In the genomic region with DNA sequence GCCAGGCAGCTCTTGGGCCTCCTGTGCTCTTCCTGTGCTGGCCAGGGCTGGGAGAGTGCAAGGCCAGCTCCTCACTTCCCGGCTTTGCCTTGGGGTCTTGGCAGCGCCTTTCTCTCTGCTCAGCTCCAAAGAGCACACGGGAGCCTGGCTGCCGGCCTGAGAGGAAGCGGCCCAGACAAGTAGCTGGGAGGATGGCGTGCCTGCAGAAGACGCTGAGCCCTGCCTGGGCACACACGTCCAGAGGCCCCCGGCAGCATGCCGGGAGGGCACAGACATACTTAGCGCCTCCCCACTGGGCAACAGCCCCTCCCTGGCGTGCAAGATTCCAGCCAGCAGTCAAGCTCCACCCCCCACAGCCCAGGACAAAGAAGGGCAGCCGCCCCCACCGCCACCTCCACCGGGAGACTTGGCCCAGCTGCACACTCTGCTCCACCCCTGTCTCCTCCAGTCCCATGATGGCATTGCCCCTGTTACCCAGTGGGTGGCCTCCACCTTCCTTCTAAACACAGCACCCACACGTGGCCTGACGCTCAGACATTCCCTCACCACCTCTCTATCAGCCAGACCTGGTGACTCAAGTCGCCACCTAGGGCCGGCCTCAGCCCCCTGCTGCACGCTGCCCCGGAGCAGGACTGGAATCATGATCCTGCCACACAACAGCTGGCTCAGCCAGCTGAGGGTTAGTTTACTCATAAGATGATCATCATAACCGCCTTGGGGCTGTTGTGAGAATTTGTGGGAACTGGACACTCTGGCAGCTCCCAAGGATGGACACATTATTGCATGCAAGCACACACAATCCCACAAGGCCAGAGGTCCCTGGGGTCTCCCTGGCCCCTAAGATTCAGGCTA, we compare ENCODE assay signal across 8 cellular contexts. TPM values are rescaled to one million over a fixed set of nuclear protein-coding genes. Genes with fewer than 3 reads are reported as not detected.
A peak's percentile ranks its signal among the peaks of the same experiment; 100 is the strongest.
DNase-seq lines count a peak whose midpoint lies in the region; ATAC-seq, FAIRE-seq and TF ChIP-seq lines count a peak whose summit lies in the region.

No MANE protein-coding gene starts in this region.

- H3K36me3 ChIP-seq in HEK293 (ENCODE audit: control insufficient read depth in 2 of 2, insufficient read depth in 1 of 2, low read length in 2 of 2) (no peaks in the 10 kb centered on the region), mucosa of stomach (ENCODE audit: control insufficient read depth, insufficient read depth, low read length) (no peaks in the 10 kb centered on the region), suprapubic skin (no peaks in the 10 kb centered on the region)

- DNase-seq in D721Med (ENCODE audit: insufficient read length, low spot score) = no peak
- peak; percentile 93 for DNase-seq in NCI-H510A treated with DMSO at 0.1 percent for 48 hours (lab: John Stamatoyannopoulos, UW)
- DNase-seq in activated CD8-positive, alpha-beta memory T cell treated with anti-CD3 and anti-CD28 coated beads, Interleukin-2, amount 50 U/mL, for 48 hours = peak; percentile 68
- DNase-seq in epithelial cell of proximal tubule (ENCODE audit: low read depth) = no peak
- no peak for DNase-seq in suprapubic skin (ENCODE audit: low spot score in 2 of 2)

- no peak for FAIRE-seq in D721Med (lab: Jason Lieb, UNC)

- H3K4me1 ChIP-seq in HEK293 (ENCODE audit: control insufficient read depth, insufficient read depth, low read length) = peaks cover 11% of the 10 kb centered on the region
- H3K4me1 ChIP-seq in mucosa of stomach (ENCODE audit: control insufficient read depth, insufficient read depth, low read length) = peaks cover 32% of the 10 kb centered on the region
- H3K4me1 ChIP-seq in suprapubic skin = peaks cover 55% of the 10 kb centered on the region

- ATAC-seq in GM21515 (IDR thresholded peaks at IDR 0.05; ENCODE audit: unreplicated experiment) = no peak

- no peaks in the 10 kb centered on the region for H3K27me3 ChIP-seq in mucosa of stomach (ENCODE audit: control insufficient read depth, insufficient read depth, low read length)
- H3K27me3 ChIP-seq in suprapubic skin = no peaks in the 10 kb centered on the region

- H3K27ac ChIP-seq in HEK293 (ENCODE audit: extremely low read depth, low read depth, low read length) (peak overlapping the region; percentile 76), suprapubic skin (peak overlapping the region; percentile 74)

- POLR2A ChIA-PET in HEK293 (lab: Yijun Ruan, JAX) = interaction anchor here (0.5 to 2.5 kb wide), 17 partner anchors 9 to 688 kb away, joined by 3 to 31 read pairs (median 5); a partner anchor contains a TSS

- TF ChIP-seq POLR2A in suprapubic skin (IDR thresholded peaks at IDR 0.05) = no peak

- CTCF ChIA-PET in HEK293 (lab: Yijun Ruan, JAX) = interaction anchor here (0.6 to 4.3 kb wide), 35 partner anchors 9 to 219 kb away, joined by 3 to 83 read pairs (median 4); a partner anchor contains a TSS

- no peak overlapping the region for H3K4me3 ChIP-seq in HEK293 (ENCODE audit: low read depth, low read length)
- peak overlapping the region; percentile 22 for H3K4me3 ChIP-seq in epithelial cell of proximal tubule (ENCODE audit: low read depth, low read length)
- H3K4me3 ChIP-seq in mucosa of stomach (ENCODE audit: low read length) = no peak overlapping the region
- H3K4me3 ChIP-seq in suprapubic skin = no peak overlapping the region

- H3K9ac ChIP-seq in mucosa of stomach (ENCODE audit: low read length) = peak overlapping the region; percentile 27

- peak; percentile 58 for TF ChIP-seq CTCF in D721Med (IDR thresholded peaks at IDR 0.05; ENCODE audit: insufficient read depth, missing control alignments)
- TF ChIP-seq CTCF in HEK293 (tag by site-specific recombination; IDR thresholded peaks at IDR 0.05) = peak; percentile 99
- peak; percentile 66 for TF ChIP-seq CTCF in epithelial cell of proximal tubule (conservative IDR thresholded peaks at IDR 0.05; ENCODE audit: low read depth, low read length)
- peak; percentile 13 to 35 for TF ChIP-seq CTCF in suprapubic skin (IDR thresholded peaks at IDR 0.05)

- no peak for TF ChIP-seq EP300 in suprapubic skin (IDR thresholded peaks at IDR 0.05)

- H3K9me3 ChIP-seq in HEK293 (ENCODE audit: control insufficient read depth, insufficient read depth, low read depth, low read length) = no peaks in the 10 kb centered on the region
- no peaks in the 10 kb centered on the region for H3K9me3 ChIP-seq in mucosa of stomach (ENCODE audit: control insufficient read depth, low read length)
- no peaks in the 10 kb centered on the region for H3K9me3 ChIP-seq in suprapubic skin

- 11% methylated on average over 14 of the region's 22 CpGs for WGBS in suprapubic skin

TF ChIP-seq in HEK293, 187 proteins besides CTCF, POLR2A, EP300 and RAD21 (continues in another document):
- TF ChIP-seq SCRT1 (tag by site-specific recombination; IDR thresholded peaks at IDR 0.05; ENCODE audit: borderline replicate concordance) = no peak
- no peak for TF ChIP-seq ZNF175 (tag by site-specific recombination; IDR thresholded peaks at IDR 0.05)
- peak; percentile 90; the same call in 1 of the 2 replicates for TF ChIP-seq ZNF610 (tag by site-specific recombination; IDR thresholded peaks at IDR 0.05; ENCODE audit: borderline replicate concordance)
- peak; percentile 88; the same call in 1 of the 2 replicates for TF ChIP-seq ZNF2 (tag by site-specific recombination; IDR thresholded peaks at IDR 0.05)
- TF ChIP-seq ZNF585B (tag by site-specific recombination; IDR thresholded peaks at IDR 0.05) = no peak
- peak; percentile 78; the same call in 1 of the 2 replicates for TF ChIP-seq ZBTB20 (tag by site-specific recombination; IDR thresholded peaks at IDR 0.05)
- no peak for TF ChIP-seq ZNF621 (tag by site-specific recombination; IDR thresholded peaks at IDR 0.05)
- TF ChIP-seq ZXDB (tag by site-specific recombination; IDR thresholded peaks at IDR 0.05) = peak; percentile 81
- TF ChIP-seq SP2 (tag by site-specific recombination; IDR thresholded peaks at IDR 0.05) = peak; percentile 76
- 0 out of 2 replicates have a peak, but pooled peaks have one; percentile 20 for TF ChIP-seq ZFP69B (tag by site-specific recombination; IDR thresholded peaks at IDR 0.05)
- TF ChIP-seq KLF1 (tag by site-specific recombination; IDR thresholded peaks at IDR 0.05) = peak; percentile 95
- no peak for TF ChIP-seq ZNF311 (tag by site-specific recombination; IDR thresholded peaks at IDR 0.05; ENCODE audit: borderline replicate concordance)
- peak; percentile 89 for TF ChIP-seq ZNF335 (tag by site-specific recombination; conservative IDR thresholded peaks at IDR 0.05)
- TF ChIP-seq ZBTB48 (tag by site-specific recombination; IDR thresholded peaks at IDR 0.05) = peak; percentile 85; the same call in 1 of the 2 replicates
- TF ChIP-seq, protein P1, sequence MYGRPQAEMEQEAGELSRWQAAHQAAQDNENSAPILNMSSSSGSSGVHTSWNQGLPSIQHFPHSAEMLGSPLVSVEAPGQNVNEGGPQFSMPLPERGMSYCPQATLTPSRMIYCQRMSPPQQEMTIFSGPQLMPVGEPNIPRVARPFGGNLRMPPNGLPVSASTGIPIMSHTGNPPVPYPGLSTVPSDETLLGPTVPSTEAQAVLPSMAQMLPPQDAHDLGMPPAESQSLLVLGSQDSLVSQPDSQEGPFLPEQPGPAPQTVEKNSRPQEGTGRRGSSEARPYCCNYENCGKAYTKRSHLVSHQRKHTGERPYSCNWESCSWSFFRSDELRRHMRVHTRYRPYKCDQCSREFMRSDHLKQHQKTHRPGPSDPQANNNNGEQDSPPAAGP (tag by site-specific recombination; IDR thresholded peaks at IDR 0.05) = peak; percentile 95
- TF ChIP-seq, protein P2, sequence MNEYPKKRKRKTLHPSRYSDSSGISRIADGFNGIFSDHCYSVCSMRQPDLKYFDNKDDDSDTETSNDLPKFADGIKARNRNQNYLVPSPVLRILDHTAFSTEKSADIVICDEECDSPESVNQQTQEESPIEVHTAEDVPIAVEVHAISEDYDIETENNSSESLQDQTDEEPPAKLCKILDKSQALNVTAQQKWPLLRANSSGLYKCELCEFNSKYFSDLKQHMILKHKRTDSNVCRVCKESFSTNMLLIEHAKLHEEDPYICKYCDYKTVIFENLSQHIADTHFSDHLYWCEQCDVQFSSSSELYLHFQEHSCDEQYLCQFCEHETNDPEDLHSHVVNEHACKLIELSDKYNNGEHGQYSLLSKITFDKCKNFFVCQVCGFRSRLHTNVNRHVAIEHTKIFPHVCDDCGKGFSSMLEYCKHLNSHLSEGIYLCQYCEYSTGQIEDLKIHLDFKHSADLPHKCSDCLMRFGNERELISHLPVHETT (tag by site-specific recombination; IDR thresholded peaks at IDR 0.05) = no peak; the same call in 1 of the 2 replicates
- no peak for TF ChIP-seq SALL2 (tag by site-specific recombination; IDR thresholded peaks at IDR 0.05; ENCODE audit: borderline replicate concordance)
- TF ChIP-seq ZBTB8A (tag by site-specific recombination; IDR thresholded peaks at IDR 0.05) = peak; percentile 66
- TF ChIP-seq ZNF843 (tag by site-specific recombination; IDR thresholded peaks at IDR 0.05) = no peak; the same call in 1 of the 2 replicates
- peak; percentile 75 for TF ChIP-seq ZEB2 (tag by site-specific recombination; IDR thresholded peaks at IDR 0.05)
- peak; percentile 52; the same call in 1 of the 2 replicates for TF ChIP-seq ZNF10 (tag by site-specific recombination; IDR thresholded peaks at IDR 0.05)
- TF ChIP-seq GLIS1 (tag by site-specific recombination; IDR thresholded peaks at IDR 0.05) = peak; percentile 99
- TF ChIP-seq ZNF660 (tag by site-specific recombination; IDR thresholded peaks at IDR 0.05) = 0 out of 2 replicates have a peak, but pooled peaks have one; percentile 38
- 0 out of 2 replicates have a peak, but pooled peaks have one; percentile 28 for TF ChIP-seq HOXD13 (CRISPR knock-in tag; IDR thresholded peaks at IDR 0.05; ENCODE audit: borderline replicate concordance)
- peak; percentile 50; the same call in 1 of the 2 replicates for TF ChIP-seq YY2 (tag by site-specific recombination; IDR thresholded peaks at IDR 0.05)
- peak; percentile 63; the same call in 1 of the 2 replicates for TF ChIP-seq WT1 (tag by site-specific recombination; IDR thresholded peaks at IDR 0.05)
- peak; percentile 82 for TF ChIP-seq ZNF623 (tag by site-specific recombination; IDR thresholded peaks at IDR 0.05)
- peak; percentile 22; the same call in 1 of the 2 replicates for TF ChIP-seq ZNF391 (tag by site-specific recombination; IDR thresholded peaks at IDR 0.05; ENCODE audit: borderline replicate concordance, low read depth)
- 0 out of 2 replicates have a peak, but pooled peaks have one; percentile 75 for TF ChIP-seq ZNF24 (tag by site-specific recombination; IDR thresholded peaks at IDR 0.05)

RNA-seq across cellular contexts. Expression of a gene that starts 12.4 kb away (rescaled TPM):
- total RNA-seq in epithelial cell of proximal tubule (0.69 TPM in 1 of 2 replicates, not detected in the other), suprapubic skin (1 to 10 TPM; 2.1 to 5.8 (median 4.0) TPM)

RNA-seq across cellular contexts. Expression of a gene that starts 23.2 kb away (rescaled TPM):
- 13.9 and 105 TPM in 2 replicates for total RNA-seq in epithelial cell of proximal tubule
- total RNA-seq in suprapubic skin = 10 to 100 TPM; 19.2 to 56.8 (median 33.1) TPM

RNA-seq across cellular contexts. Expression of a gene that starts 27.7 kb away (rescaled TPM):
- total RNA-seq in epithelial cell of proximal tubule (32.9 and 33.8 TPM in 2 replicates), suprapubic skin (10 to 100 TPM; 21.5 to 26.2 (median 23.7) TPM)

RNA-seq across cellular contexts. Expression of a gene that starts 48.2 kb away (rescaled TPM):
- 2.9 and 11.5 TPM in 2 replicates for total RNA-seq in epithelial cell of proximal tubule
- total RNA-seq in suprapubic skin = under 1 TPM in 1 of 4 donors, not detected in 3; 0.68 TPM

Comparison
In these comparisons a context has a peak if more than half of its experiments do, and no peak if none do; other contexts are left out.
1. DNase-seq: peak in NCI-H510A treated with DMSO at 0.1 percent for 48 hours (single experiment) and activated CD8-positive, alpha-beta memory T cell treated with anti-CD3 and anti-CD28 coated beads, Interleukin-2, amount 50 U/mL, for 48 hours (single experiment); none in D721Med (single experiment), epithelial cell of proximal tubule (single experiment) and suprapubic skin (0 of 2).
2. CTCF ChIP-seq: peak in every context shown above with its lines; median percentile 99 in HEK293; 66 in epithelial cell of proximal tubule; 58 in D721Med; 24 in suprapubic skin.